ENCODE assay signal across 1 cellular context in the genomic region with DNA sequence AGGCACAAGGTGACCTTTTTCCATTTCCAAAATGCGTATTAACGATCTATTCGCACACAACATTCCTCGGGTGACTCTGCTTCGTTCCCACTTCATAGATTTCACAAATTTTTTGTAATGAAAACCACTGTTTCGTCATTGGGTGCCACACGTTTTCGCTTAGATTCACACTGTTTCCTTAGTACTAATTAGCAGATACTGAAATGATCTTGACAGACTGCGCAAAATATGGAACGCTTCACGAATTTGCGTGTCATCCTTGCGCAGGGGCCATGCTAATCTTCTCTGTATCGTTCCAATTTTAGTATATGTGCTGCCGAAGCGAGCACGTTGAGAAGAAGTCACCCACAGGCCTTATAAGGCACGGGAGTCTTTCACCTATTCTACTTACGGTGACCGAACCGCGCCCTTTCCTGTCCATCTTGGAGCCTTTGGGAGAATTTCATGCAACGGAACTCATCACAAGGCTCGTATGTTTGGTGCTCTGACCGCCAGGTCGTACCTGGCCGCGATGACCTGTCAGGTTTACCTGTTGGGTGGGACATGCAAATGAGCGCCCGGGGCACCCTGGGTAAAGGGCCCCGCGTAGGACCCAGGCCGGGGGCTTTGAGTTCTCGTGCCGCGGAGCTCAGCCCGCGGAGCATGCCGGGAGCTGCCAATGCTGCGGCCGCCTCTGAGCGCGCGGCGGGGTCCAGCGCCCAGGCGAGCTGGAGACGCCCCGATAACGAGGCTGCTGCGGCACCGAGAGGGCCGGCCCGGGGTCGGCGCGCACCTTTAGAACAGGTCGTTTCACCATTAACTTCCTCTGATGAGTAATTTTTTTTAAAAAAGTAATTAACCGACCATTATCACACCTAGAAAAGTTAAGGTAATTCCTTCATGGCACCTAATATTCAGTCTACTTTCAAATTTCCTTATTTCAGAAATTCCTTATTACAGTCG.
TF ChIP-seq lines count a peak whose summit lies in the region.

RNU6-8 (minus strand) TSS at position 329 of the 942 bp plus-strand sequence.

TF ChIP-seq in HEK293, 187 proteins besides CTCF, POLR2A, EP300 and RAD21 (continued from another document):
- TF ChIP-seq ZBTB8A (tag by site-specific recombination; IDR thresholded peaks at IDR 0.05), result peak; percentile 60
- peak; percentile 78 for TF ChIP-seq ZBTB17 (tag by site-specific recombination; IDR thresholded peaks at IDR 0.05)
- 0 out of 2 replicates have a peak, but pooled peaks have one; percentile 62 for TF ChIP-seq ZNF391 (tag by site-specific recombination; IDR thresholded peaks at IDR 0.05; ENCODE audit: borderline replicate concordance, low read depth)
- TF ChIP-seq, protein P1, sequence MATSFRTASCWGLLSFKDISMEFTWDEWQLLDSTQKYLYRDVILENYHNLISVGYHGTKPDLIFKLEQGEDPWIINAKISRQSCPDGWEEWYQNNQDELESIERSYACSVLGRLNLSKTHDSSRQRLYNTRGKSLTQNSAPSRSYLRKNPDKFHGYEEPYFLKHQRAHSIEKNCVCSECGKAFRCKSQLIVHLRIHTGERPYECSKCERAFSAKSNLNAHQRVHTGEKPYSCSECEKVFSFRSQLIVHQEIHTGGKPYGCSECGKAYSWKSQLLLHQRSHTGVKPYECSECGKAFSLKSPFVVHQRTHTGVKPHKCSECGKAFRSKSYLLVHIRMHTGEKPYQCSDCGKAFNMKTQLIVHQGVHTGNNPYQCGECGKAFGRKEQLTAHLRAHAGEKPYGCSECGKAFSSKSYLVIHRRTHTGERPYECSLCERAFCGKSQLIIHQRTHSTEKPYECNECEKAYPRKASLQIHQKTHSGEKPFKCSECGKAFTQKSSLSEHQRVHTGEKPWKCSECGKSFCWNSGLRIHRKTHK (tag by site-specific recombination; IDR thresholded peaks at IDR 0.05), result no peak
- peak; percentile 45 for TF ChIP-seq PATZ1 (tag by site-specific recombination; IDR thresholded peaks at IDR 0.05)
- peak; percentile 84; the same call in 1 of the 2 replicates for TF ChIP-seq ZNF366 (tag by site-specific recombination; conservative IDR thresholded peaks at IDR 0.05)
- TF ChIP-seq OSR2 (tag by site-specific recombination; IDR thresholded peaks at IDR 0.05), result no peak
- TF ChIP-seq SP3 (tag by site-specific recombination; IDR thresholded peaks at IDR 0.05), result peak; percentile 71
- TF ChIP-seq ZNF664 (tag by site-specific recombination; IDR thresholded peaks at IDR 0.05), result peak; percentile 41; the same call in 1 of the 2 replicates
